Comparison of ENCODE assay signal across 26 cellular contexts in genomic region chr7:11298220-11298619, GRCh38.
DNase-seq lines count a peak whose midpoint lies in the region; ATAC-seq and TF ChIP-seq lines count a peak whose summit lies in the region.
"Had no signal": no experiment of that assay in that cellular context is flagged by ENCODE, and none has a peak within 500 bp of the region (broad histone marks: within the 10 kb centered on the region; RNA-seq: fewer than 3 reads in every experiment).

No MANE protein-coding gene starts in this region.

- no peaks in the 10 kb centered on the region for H3K36me3 Mint-ChIP-seq in osteocyte (ENCODE audit: unreplicated experiment)
- H3K36me3 Mint-ChIP-seq: activated naive CD8-positive, alpha-beta T cell treated with anti-CD3 and anti-CD28 coated beads for 36 hours; CD8-positive, alpha-beta T cell; naive thymus-derived CD8-positive, alpha-beta T cell had no signal

- H3K27me3 Mint-ChIP-seq in osteocyte (ENCODE audit: unreplicated experiment), result no peaks in the 10 kb centered on the region
- H3K27me3 Mint-ChIP-seq: activated T-cell treated with anti-CD3 and anti-CD28 coated beads, Interleukin-2, amount 50 U/mL, for 24 hours had no signal

- ATAC-seq in GM19324 (IDR thresholded peaks at IDR 0.05; ENCODE audit: low FRiP score, unreplicated experiment) (no peak), GM21360 (IDR thresholded peaks at IDR 0.05; ENCODE audit: unreplicated experiment) (no peak)
- ATAC-seq: CD8-positive, alpha-beta T cell; gastroesophageal sphincter; left cardiac atrium; naive thymus-derived CD8-positive, alpha-beta T cell; psoas muscle had no signal

- DNase-seq in A172 (ENCODE audit: low spot score) (peak; percentile 20), ELF-1 (ENCODE audit: low read depth, low spot score) (peak; percentile 5), NCI-H524 treated with DMSO at 0.1 percent for 48 hours (lab: John Stamatoyannopoulos, UW) (peak; percentile 24), astrocyte of the hippocampus (ENCODE audit: low read depth, low spot score) (peak; percentile 5), osteocyte (ENCODE audit: extremely low spot score, unreplicated experiment) (no peak), amygdala (lab: John Stamatoyannopoulos, UW) (no peak)
- DNase-seq: ACHN; activated effector memory CD4-positive, alpha-beta T cell treated with anti-CD3 and anti-CD28 coated beads, Interleukin-2, amount 50 U/mL, for 16 hours; activated naive CD8-positive, alpha-beta T cell treated with anti-CD3 and anti-CD28 coated beads for 36 hours; activated T-cell treated with anti-CD3 and anti-CD28 coated beads, Interleukin-2, amount 50 U/mL, for 24 hours; aorta; BE2C; CD8-positive, alpha-beta T cell; DMS153; left cardiac atrium; MM.1S; naive thymus-derived CD8-positive, alpha-beta T cell; NCI-H1417 treated with DMSO at 0.1 percent for 48 hours; nucleus accumbens; psoas muscle; stomach; thyroid gland; uterus had no signal

- H3K27ac Mint-ChIP-seq in osteocyte (ENCODE audit: unreplicated experiment), result no peak overlapping the region
- H3K27ac Mint-ChIP-seq: activated naive CD8-positive, alpha-beta T cell treated with anti-CD3 and anti-CD28 coated beads for 36 hours; activated T-cell treated with anti-CD3 and anti-CD28 coated beads, Interleukin-2, amount 50 U/mL, for 24 hours; CD8-positive, alpha-beta T cell; naive thymus-derived CD8-positive, alpha-beta T cell had no signal

- H3K4me1 Mint-ChIP-seq in osteocyte (ENCODE audit: unreplicated experiment), result peaks cover 45% of the 10 kb centered on the region
- H3K4me1 Mint-ChIP-seq: activated naive CD8-positive, alpha-beta T cell treated with anti-CD3 and anti-CD28 coated beads for 36 hours had no signal

- TF ChIP-seq CTCF in osteocyte (IDR thresholded peaks at IDR 0.05), result no peak

- no peak overlapping the region for H3K4me3 Mint-ChIP-seq in osteocyte (ENCODE audit: unreplicated experiment)
- H3K4me3 Mint-ChIP-seq: activated naive CD8-positive, alpha-beta T cell treated with anti-CD3 and anti-CD28 coated beads for 36 hours; activated T-cell treated with anti-CD3 and anti-CD28 coated beads, Interleukin-2, amount 50 U/mL, for 24 hours; CD8-positive, alpha-beta T cell; naive thymus-derived CD8-positive, alpha-beta T cell had no signal

- H3K9me3 Mint-ChIP-seq in osteocyte (ENCODE audit: unreplicated experiment), result peaks cover 5% of the 10 kb centered on the region
- H3K9me3 Mint-ChIP-seq: activated naive CD8-positive, alpha-beta T cell treated with anti-CD3 and anti-CD28 coated beads for 36 hours; activated T-cell treated with anti-CD3 and anti-CD28 coated beads, Interleukin-2, amount 50 U/mL, for 24 hours; CD8-positive, alpha-beta T cell had no signal

Comparison
In these comparisons a context has a peak if more than half of its experiments do, and no peak if none do; other contexts are left out.
1. DNase-seq: peak in A172 (single experiment), ELF-1 (single experiment), NCI-H524 treated with DMSO at 0.1 percent for 48 hours (single experiment) and astrocyte of the hippocampus (single experiment); none in osteocyte (single experiment) and amygdala (0 of 56).